In genomic region chr12:132687211-132688164, GRCh38 we compare ENCODE assay signal across 8 cellular contexts. TPM values are rescaled to one million over a fixed set of nuclear protein-coding genes. Genes with fewer than 3 reads are reported as not detected.
DNase-seq lines count a peak whose midpoint lies in the region; ATAC-seq and TF ChIP-seq lines count a peak whose summit lies in the region.

Gene POLE, minus strand, starts transcription at chr12:132687342. Its CDS starts 27 bp downstream, at chr12:132687315.
Gene PXMP2, plus strand, starts transcription at chr12:132687587. Its CDS starts 84 bp downstream, at chr12:132687671.

- intact Hi-C loops in heart left ventricle (cut with DNase I) (no loop called here), posterior cingulate gyrus (cut with DNase I) (no loop called here), transverse colon (cut with DNase I; ENCODE audit: low total_unique reads) (no loop called here)

- WGBS in heart left ventricle, 4 donors = 1 to 3% (median 2%) methylated on average over 27 to 134 of the region's 134 CpGs
- 1% methylated on average over 32 of the region's 134 CpGs; no CpG with 5 or more reads in 1 of the 2 donors for WGBS in transverse colon (ENCODE audit: low coverage in 1 of 2), 2 donors

- peak within 1 kb of the TSS; percentile 62 to 95 (median 76) for H3K4me3 ChIP-seq in heart left ventricle
- peak within 1 kb of the TSS; percentile 83 to 100 (median 96) for H3K4me3 ChIP-seq in transverse colon

- TF ChIP-seq POLR2A in GM15510 (IDR thresholded peaks at IDR 0.05; ENCODE audit: borderline replicate concordance, extremely low read depth, insufficient read length) (peak; percentile 79), heart left ventricle (IDR thresholded peaks at IDR 0.05) (peak; percentile 61 to 64), transverse colon (IDR thresholded peaks at IDR 0.05) (peak; percentile 33)

- peak within 1 kb of the TSS; percentile 74 for H3K27ac Mint-ChIP-seq in activated naive CD8-positive, alpha-beta T cell treated with anti-CD3 and anti-CD28 coated beads, Interleukin-2, amount 50 U/mL, for 24 hours

- peak in 2 of 12 donors; percentile 4 to 25 for TF ChIP-seq CTCF in heart left ventricle (IDR thresholded peaks at IDR 0.05)
- no peak for TF ChIP-seq CTCF in transverse colon (IDR thresholded peaks at IDR 0.05)

- in situ Hi-C loops in transverse colon (cut with MboI; ENCODE audit: low pct_ligation_motif_present in 1 of 4, low pct_unique_long_range_greater_than_20kb in 1 of 4, low sequenced_read_pairs in 3 of 4) = no loop called here

- H3K36me3 Mint-ChIP-seq in activated naive CD8-positive, alpha-beta T cell treated with anti-CD3 and anti-CD28 coated beads, Interleukin-2, amount 50 U/mL, for 24 hours (ENCODE audit: low read depth) = peaks cover 18% of the 10 kb centered on the region

- peaks cover 22% of the 10 kb centered on the region for H3K4me1 Mint-ChIP-seq in activated naive CD8-positive, alpha-beta T cell treated with anti-CD3 and anti-CD28 coated beads, Interleukin-2, amount 50 U/mL, for 24 hours

- H3K27me3 ChIP-seq in heart left ventricle = no peaks in the 10 kb centered on the region
- H3K27me3 ChIP-seq in transverse colon = no peaks in the 10 kb centered on the region

- ATAC-seq in HG02870 (IDR thresholded peaks at IDR 0.05; ENCODE audit: unreplicated experiment) (peak; percentile 92), heart left ventricle (peak; percentile 97 to 99 (median 99))
- ATAC-seq in activated naive CD8-positive, alpha-beta T cell treated with anti-CD3 and anti-CD28 coated beads, Interleukin-2, amount 50 U/mL, for 24 hours = peak; percentile 96

- H3K27ac ChIP-seq in heart left ventricle (peak within 1 kb of the TSS in 11 of 12 donors; percentile 25 to 84 (median 71)), transverse colon (peak within 1 kb of the TSS; percentile 77 to 89 (median 84))

- no peak for TF ChIP-seq EP300 in transverse colon (IDR thresholded peaks at IDR 0.05; ENCODE audit: low read depth)

- H3K9me3 Mint-ChIP-seq in activated naive CD8-positive, alpha-beta T cell treated with anti-CD3 and anti-CD28 coated beads, Interleukin-2, amount 50 U/mL, for 24 hours = no peaks in the 10 kb centered on the region

- H3K4me1 ChIP-seq in heart left ventricle = peaks cover 0 to 20% (median 9%) of the 10 kb centered on the region in 12 donors
- peaks cover 9 to 24% (median 19%) of the 10 kb centered on the region in 4 donors for H3K4me1 ChIP-seq in transverse colon

- H3K9me3 ChIP-seq in heart left ventricle (no peaks in the 10 kb centered on the region), transverse colon (no peaks in the 10 kb centered on the region)

- H3K27me3 Mint-ChIP-seq in activated naive CD8-positive, alpha-beta T cell treated with anti-CD3 and anti-CD28 coated beads, Interleukin-2, amount 50 U/mL, for 24 hours = peaks cover 2% of the 10 kb centered on the region

- H3K36me3 ChIP-seq in heart left ventricle (no peaks in the 10 kb centered on the region), transverse colon (peaks cover 0 to 11% (median 0%) of the 10 kb centered on the region in 4 donors)

- H3K4me3 Mint-ChIP-seq in activated naive CD8-positive, alpha-beta T cell treated with anti-CD3 and anti-CD28 coated beads, Interleukin-2, amount 50 U/mL, for 24 hours = peak within 1 kb of the TSS; percentile 76

- DNase-seq in NCI-H146 (lab: John Stamatoyannopoulos, UW) (peak; percentile 95), T follicular helper cell (ENCODE audit: low read depth) (peak; percentile 89), heart left ventricle (peak; percentile 97 to 98 (median 97)), posterior cingulate gyrus (peak; percentile 78 to 99 (median 93)), transverse colon (peak; percentile 97)
- peak; percentile 96 for DNase-seq in activated naive CD8-positive, alpha-beta T cell treated with anti-CD3 and anti-CD28 coated beads, Interleukin-2, amount 50 U/mL, for 24 hours

RNA-seq across cellular contexts. Expression of gene POLE, which starts in this region (rescaled TPM):
- total RNA-seq in heart left ventricle (10 to 100 TPM in 4 of 9 donors, 1 to 10 TPM in 5; 5.3 to 18.6 (median 9.8) TPM), transverse colon (100 to 1,000 TPM in 1 of 4 donors, 10 to 100 TPM in 3; 57.0 to 204 (median 74.1) TPM)
- polyA plus RNA-seq in heart left ventricle = 10 to 100 TPM in 1 of 2 donors, 1 to 10 TPM in 1; 8.4 to 11.3 TPM

RNA-seq across cellular contexts. Expression of gene PXMP2, which starts in this region (rescaled TPM):
- total RNA-seq in heart left ventricle (100 to 1,000 TPM in 1 of 9 donors, 10 to 100 TPM in 8; 23.9 to 149 (median 39.7) TPM), transverse colon (100 to 1,000 TPM in 3 of 4 donors, 10 to 100 TPM in 1; 62.1 to 181 (median 128) TPM)
- 10 to 100 TPM; 33.3 to 62.0 TPM for polyA plus RNA-seq in heart left ventricle

Comparison
In these comparisons a context has a peak if more than half of its experiments do, and no peak if none do; other contexts are left out.
1. Peak in every context shown above with its lines: DNase-seq, ATAC-seq, H3K4me3 ChIP-seq and H3K27ac ChIP-seq.